ENCODE assay signal across 1 cellular context in genomic region chr15:67066041-67067021, GRCh38.
TF ChIP-seq lines count a peak whose summit lies in the region.

No MANE protein-coding gene starts in this region.

TF ChIP-seq in K562, 482 proteins besides CTCF, POLR2A, EP300 and RAD21 (continued from another document and continues in another):
- TF ChIP-seq CREM (IDR thresholded peaks at IDR 0.05; ENCODE audit: low read depth) (0 out of 2 replicates have a peak, but pooled peaks have one; percentile 1), ZNF354B (CRISPR knock-in tag; IDR thresholded peaks at IDR 0.05) (no peak), ZNF263 (CRISPR knock-in tag; IDR thresholded peaks at IDR 0.05; ENCODE audit: borderline replicate concordance) (no peak), PTBP1 (IDR thresholded peaks at IDR 0.05; ENCODE audit: low read depth, low read length) (no peak), AFF4 (CRISPR knock-in tag; IDR thresholded peaks at IDR 0.05) (0 out of 2 replicates have a peak, but pooled peaks have one; percentile 66), FOXK1 (CRISPR knock-in tag; IDR thresholded peaks at IDR 0.05; ENCODE audit: borderline replicate concordance) (no peak), HES1 (IDR thresholded peaks at IDR 0.05; ENCODE audit: low read depth) (no peak), RBM17 (IDR thresholded peaks at IDR 0.05; ENCODE audit: borderline replicate concordance, low read depth, low read length) (no peak), MGA (IDR thresholded peaks at IDR 0.05) (0 out of 2 replicates have a peak, but pooled peaks have one; percentile 27), BRD9 (IDR thresholded peaks at IDR 0.05; ENCODE audit: low read depth, partially characterized antibody) (peak; percentile 52), MTA2 (IDR thresholded peaks at IDR 0.05; ENCODE audit: low read depth) (no peak), ATF3 (IDR thresholded peaks at IDR 0.05) (no peak), ATF3 (CRISPR knock-in tag; conservative IDR thresholded peaks at IDR 0.05) (no peak), COPS2 (conservative IDR thresholded peaks at IDR 0.05) (no peak), SNIP1 (IDR thresholded peaks at IDR 0.05; ENCODE audit: low read depth) (no peak), CREB3L1 (IDR thresholded peaks at IDR 0.05; ENCODE audit: borderline replicate concordance, low read depth) (no peak), E2F1 (CRISPR knock-in tag; IDR thresholded peaks at IDR 0.05) (no peak), ELK3 (CRISPR knock-in tag; IDR thresholded peaks at IDR 0.05) (no peak), NCOA2 (IDR thresholded peaks at IDR 0.05; ENCODE audit: partially characterized antibody in 2 of 2) (no peak), ZBTB33 (CRISPR knock-in tag; IDR thresholded peaks at IDR 0.05) (no peak), POLR2AphosphoS2 (IDR thresholded peaks at IDR 0.05; ENCODE audit: low read length) (no peak), TAF1 (IDR thresholded peaks at IDR 0.05; ENCODE audit: control insufficient read depth, extremely low read depth, insufficient read depth, low read length, severe bottlenecking) (peak; percentile 22), RFX1 (IDR thresholded peaks at IDR 0.05) (no peak), SIN3A (IDR thresholded peaks at IDR 0.05; ENCODE audit: borderline replicate concordance in 2 of 2, control insufficient read depth in 1 of 2, low read depth in 2 of 2, low read length in 2 of 2) (0 out of 4 replicates have a peak, but pooled peaks of 1 of the 2 experiments have one; percentile 24), ETV1 (tag; conservative IDR thresholded peaks at IDR 0.05; ENCODE audit: low read depth) (no peak), EGR1 (conservative IDR thresholded peaks at IDR 0.05) (peak; percentile 92), ZBTB9 (CRISPR knock-in tag; IDR thresholded peaks at IDR 0.05) (no peak), ZNF589 (CRISPR knock-in tag; IDR thresholded peaks at IDR 0.05; ENCODE audit: low read depth) (0 out of 2 replicates have a peak, but pooled peaks have one; percentile 1)
